In genomic region chr2:128178144-128178649, GRCh38 we compare ENCODE assay signal across 24 cellular contexts.
DNase-seq lines count a peak whose midpoint lies in the region; ATAC-seq and TF ChIP-seq lines count a peak whose summit lies in the region.
"Had no signal": no experiment of that assay in that cellular context is flagged by ENCODE, and none has a peak within 500 bp of the region (broad histone marks: within the 10 kb centered on the region; RNA-seq: fewer than 3 reads in every experiment).

No MANE protein-coding gene starts in this region.

- H3K36me3 ChIP-seq in CD4-positive, CD25-positive, alpha-beta regulatory T cell (ENCODE audit: control insufficient read depth, insufficient read depth, low read length) = peaks cover 94% of the 10 kb centered on the region
- H3K36me3 ChIP-seq in hepatocyte (replicated peaks; ENCODE audit: insufficient read depth, low read depth) (no peaks in the 10 kb centered on the region), rectal smooth muscle tissue (ENCODE audit: control insufficient read depth, insufficient read depth, low read length) (peaks cover 18% of the 10 kb centered on the region)

- TF ChIP-seq CTCF in HFFc6 (IDR thresholded peaks at IDR 0.05) (no peak), hepatocyte (IDR thresholded peaks at IDR 0.05; ENCODE audit: poor library complexity) (no peak), foreskin fibroblast (IDR thresholded peaks at IDR 0.05; ENCODE audit: low read depth, low read length) (no peak)

- H2AFZ ChIP-seq in hepatocyte = no peak overlapping the region
- H2AFZ ChIP-seq: GM23338 had no signal

- H3K27ac ChIP-seq in CD4-positive, CD25-positive, alpha-beta regulatory T cell (ENCODE audit: insufficient read depth, low read length, poor library complexity, severe bottlenecking) = no peak overlapping the region
- H3K27ac ChIP-seq in hepatocyte (peak overlapping the region; percentile 24), rectal smooth muscle tissue (ENCODE audit: low read depth, low read length) (peak overlapping the region; percentile 60)
- H3K27ac ChIP-seq: KMS-11 had no signal

- no peaks in the 10 kb centered on the region for H3K4me1 Mint-ChIP-seq in CD4-positive, CD25-positive, alpha-beta regulatory T cell
- peaks cover 21% of the 10 kb centered on the region for H3K4me1 Mint-ChIP-seq in HFFc6 (ENCODE audit: low read depth)
- H3K4me1 Mint-ChIP-seq: GM23338, IgD-negative memory B cell had no signal

- WGBS in hepatocyte (ENCODE audit: low lambda C conversion rate, missing lambda C conversion rate) = 69% methylated on average over 8 of the region's 8 CpGs

- peaks cover 79% of the 10 kb centered on the region for H3K36me3 Mint-ChIP-seq in CD4-positive, CD25-positive, alpha-beta regulatory T cell
- H3K36me3 Mint-ChIP-seq in HFFc6 (ENCODE audit: low read depth) = peaks cover 33% of the 10 kb centered on the region

- no peaks in the 10 kb centered on the region for H4K20me1 ChIP-seq in hepatocyte (ENCODE audit: insufficient read depth, poor library complexity, severe bottlenecking)

- no peak for DNase-seq in CD4-positive, CD25-positive, alpha-beta regulatory T cell
- DNase-seq in HFFc6 = no peak
- no peak for DNase-seq in hepatocyte (ENCODE audit: low spot score)
- DNase-seq in foreskin fibroblast = no peak
- DNase-seq: C1 segment of cervical spinal cord; Caco-2; CD8-positive, alpha-beta T cell; MM.1S; NCI-H1417; NCI-H1694; NCI-H2029 treated with DMSO at 0.1 percent for 48 hours; NCI-H446 treated with DMSO at 0.1 percent for 48 hours; NCI-H526; NCI-H82; NK-92 treated with Interleukin-12 subunit alpha and Interleukin-12 subunit beta, amount 100 ng/mL, for 24 hours; PC-3 had no signal

- peak overlapping the region in 2 of 3 donors; percentile 16 to 26 for H3K27ac Mint-ChIP-seq in CD4-positive, CD25-positive, alpha-beta regulatory T cell
- H3K27ac Mint-ChIP-seq in HFFc6 = peak overlapping the region; percentile 49; the same call in 1 of the 2 replicates
- H3K27ac Mint-ChIP-seq: CD8-positive, alpha-beta T cell; GM23338; IgD-negative memory B cell had no signal

- no peaks in the 10 kb centered on the region for H3K27me3 Mint-ChIP-seq in CD4-positive, CD25-positive, alpha-beta regulatory T cell
- H3K27me3 Mint-ChIP-seq in HFFc6 (ENCODE audit: insufficient read depth) = no peaks in the 10 kb centered on the region; the same call in 1 of the 2 replicates
- H3K27me3 Mint-ChIP-seq: IgD-negative memory B cell had no signal

- H3K4me3 Mint-ChIP-seq in CD4-positive, CD25-positive, alpha-beta regulatory T cell = no peak overlapping the region
- no peak overlapping the region for H3K4me3 Mint-ChIP-seq in HFFc6
- H3K4me3 Mint-ChIP-seq: CD8-positive, alpha-beta T cell; GM23338; IgD-negative memory B cell had no signal

- no peaks in the 10 kb centered on the region for H3K79me2 ChIP-seq in hepatocyte

- no peaks in the 10 kb centered on the region for H3K9me3 Mint-ChIP-seq in CD4-positive, CD25-positive, alpha-beta regulatory T cell
- H3K9me3 Mint-ChIP-seq in HFFc6 = no peaks in the 10 kb centered on the region
- H3K9me3 Mint-ChIP-seq: CD8-positive, alpha-beta T cell; GM23338; IgD-negative memory B cell had no signal

- no peaks in the 10 kb centered on the region for H3K9me3 ChIP-seq in CD4-positive, CD25-positive, alpha-beta regulatory T cell (ENCODE audit: control insufficient read depth in 2 of 2, low read length in 2 of 2)
- no peaks in the 10 kb centered on the region for H3K9me3 ChIP-seq in hepatocyte (ENCODE audit: low read depth)
- H3K9me3 ChIP-seq: Caco-2, HAP-1 had no signal

- no peak overlapping the region for H3K4me3 ChIP-seq in CD4-positive, CD25-positive, alpha-beta regulatory T cell (ENCODE audit: low read depth, low read length)
- H3K4me3 ChIP-seq in hepatocyte (no peak overlapping the region), rectal smooth muscle tissue (ENCODE audit: low read length) (no peak overlapping the region), foreskin fibroblast (ENCODE audit: low read depth in 1 of 2, low read length in 2 of 2) (no peak overlapping the region)
- H3K4me3 ChIP-seq: GM23338, HAP-1 had no signal

- H3K9ac ChIP-seq in rectal smooth muscle tissue (ENCODE audit: low read length) = no peak overlapping the region
- H3K9ac ChIP-seq: KMS-11 had no signal

- no peaks in the 10 kb centered on the region for H3K27me3 ChIP-seq in CD4-positive, CD25-positive, alpha-beta regulatory T cell (ENCODE audit: control insufficient read depth, insufficient read depth, low read length)
- H3K27me3 ChIP-seq in hepatocyte (no peaks in the 10 kb centered on the region), rectal smooth muscle tissue (ENCODE audit: control insufficient read depth, insufficient read depth, low read length) (no peaks in the 10 kb centered on the region)

- H3K4me2 ChIP-seq in hepatocyte = no peak overlapping the region
- H3K4me2 ChIP-seq: GM23338, KMS-11 had no signal

- no peak for ATAC-seq in CD4-positive, CD25-positive, alpha-beta regulatory T cell (ENCODE audit: low read depth in 2 of 2)
- no peak for ATAC-seq in HG03280 (IDR thresholded peaks at IDR 0.05; ENCODE audit: unreplicated experiment)
- no peak for ATAC-seq in GM21825 (IDR thresholded peaks at IDR 0.05; ENCODE audit: unreplicated experiment)
- ATAC-seq in esophagus mucosa = no peak
- ATAC-seq: CD8-positive, alpha-beta T cell; PC-3 had no signal

- H3K9me2 ChIP-seq in hepatocyte (replicated peaks; ENCODE audit: insufficient read depth) = no peaks in the 10 kb centered on the region

- no peaks in the 10 kb centered on the region for H3K4me1 ChIP-seq in CD4-positive, CD25-positive, alpha-beta regulatory T cell (ENCODE audit: control insufficient read depth, insufficient read depth, low read length, poor library complexity, severe bottlenecking)
- H3K4me1 ChIP-seq in hepatocyte (ENCODE audit: insufficient read depth) (peaks cover 13% of the 10 kb centered on the region), rectal smooth muscle tissue (ENCODE audit: control insufficient read depth, insufficient read depth, low read length) (peaks cover 7% of the 10 kb centered on the region)
- H3K4me1 ChIP-seq: Caco-2, HAP-1 had no signal
